In genomic region chr13:27962128-27962841, GRCh38 we compare ENCODE assay signal across 1 cellular context.
TF ChIP-seq lines count a peak whose summit lies in the region.

No MANE protein-coding gene starts in this region.

TF ChIP-seq in HepG2, 621 proteins besides CTCF, POLR2A, EP300 and RAD21 (continued from another document and continues in another):
- no peak for TF ChIP-seq IRX3 (CRISPR knock-in tag; IDR thresholded peaks at IDR 0.05; ENCODE audit: borderline replicate concordance, low read depth)
- no peak for TF ChIP-seq ZFP36 (IDR thresholded peaks at IDR 0.05; ENCODE audit: borderline replicate concordance, low read depth, low read length, partially characterized antibody)
- no peak for TF ChIP-seq RFXAP (CRISPR knock-in tag; IDR thresholded peaks at IDR 0.05; ENCODE audit: borderline replicate concordance)
- no peak for TF ChIP-seq GFI1 (CRISPR knock-in tag; IDR thresholded peaks at IDR 0.05; ENCODE audit: borderline replicate concordance)
- no peak for TF ChIP-seq FOXJ3 (CRISPR knock-in tag; IDR thresholded peaks at IDR 0.05; ENCODE audit: borderline replicate concordance)
- TF ChIP-seq, protein P1, sequence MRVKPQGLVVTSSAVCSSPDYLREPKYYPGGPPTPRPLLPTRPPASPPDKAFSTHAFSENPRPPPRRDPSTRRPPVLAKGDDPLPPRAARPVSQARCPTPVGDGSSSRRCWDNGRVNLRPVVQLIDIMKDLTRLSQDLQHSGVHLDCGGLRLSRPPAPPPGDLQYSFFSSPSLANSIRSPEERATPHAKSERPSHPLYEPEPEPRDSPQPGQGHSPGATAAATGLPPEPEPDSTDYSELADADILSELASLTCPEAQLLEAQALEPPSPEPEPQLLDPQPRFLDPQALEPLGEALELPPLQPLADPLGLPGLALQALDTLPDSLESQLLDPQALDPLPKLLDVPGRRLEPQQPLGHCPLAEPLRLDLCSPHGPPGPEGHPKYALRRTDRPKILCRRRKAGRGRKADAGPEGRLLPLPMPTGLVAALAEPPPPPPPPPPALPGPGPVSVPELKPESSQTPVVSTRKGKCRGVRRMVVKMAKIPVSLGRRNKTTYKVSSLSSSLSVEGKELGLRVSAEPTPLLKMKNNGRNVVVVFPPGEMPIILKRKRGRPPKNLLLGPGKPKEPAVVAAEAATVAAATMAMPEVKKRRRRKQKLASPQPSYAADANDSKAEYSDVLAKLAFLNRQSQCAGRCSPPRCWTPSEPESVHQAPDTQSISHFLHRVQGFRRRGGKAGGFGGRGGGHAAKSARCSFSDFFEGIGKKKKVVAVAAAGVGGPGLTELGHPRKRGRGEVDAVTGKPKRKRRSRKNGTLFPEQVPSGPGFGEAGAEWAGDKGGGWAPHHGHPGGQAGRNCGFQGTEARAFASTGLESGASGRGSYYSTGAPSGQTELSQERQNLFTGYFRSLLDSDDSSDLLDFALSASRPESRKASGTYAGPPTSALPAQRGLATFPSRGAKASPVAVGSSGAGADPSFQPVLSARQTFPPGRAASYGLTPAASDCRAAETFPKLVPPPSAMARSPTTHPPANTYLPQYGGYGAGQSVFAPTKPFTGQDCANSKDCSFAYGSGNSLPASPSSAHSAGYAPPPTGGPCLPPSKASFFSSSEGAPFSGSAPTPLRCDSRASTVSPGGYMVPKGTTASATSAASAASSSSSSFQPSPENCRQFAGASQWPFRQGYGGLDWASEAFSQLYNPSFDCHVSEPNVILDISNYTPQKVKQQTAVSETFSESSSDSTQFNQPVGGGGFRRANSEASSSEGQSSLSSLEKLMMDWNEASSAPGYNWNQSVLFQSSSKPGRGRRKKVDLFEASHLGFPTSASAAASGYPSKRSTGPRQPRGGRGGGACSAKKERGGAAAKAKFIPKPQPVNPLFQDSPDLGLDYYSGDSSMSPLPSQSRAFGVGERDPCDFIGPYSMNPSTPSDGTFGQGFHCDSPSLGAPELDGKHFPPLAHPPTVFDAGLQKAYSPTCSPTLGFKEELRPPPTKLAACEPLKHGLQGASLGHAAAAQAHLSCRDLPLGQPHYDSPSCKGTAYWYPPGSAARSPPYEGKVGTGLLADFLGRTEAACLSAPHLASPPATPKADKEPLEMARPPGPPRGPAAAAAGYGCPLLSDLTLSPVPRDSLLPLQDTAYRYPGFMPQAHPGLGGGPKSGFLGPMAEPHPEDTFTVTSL (CRISPR knock-in tag; IDR thresholded peaks at IDR 0.05; ENCODE audit: borderline replicate concordance), result no peak
- TF ChIP-seq CBX2 (IDR thresholded peaks at IDR 0.05; ENCODE audit: low read depth, low read length), result 0 out of 2 replicates have a peak, but pooled peaks have one; percentile 61
- no peak for TF ChIP-seq CBX2 (CRISPR knock-in tag; IDR thresholded peaks at IDR 0.05; ENCODE audit: low read depth)
- TF ChIP-seq HNF4G (IDR thresholded peaks at IDR 0.05; ENCODE audit: borderline replicate concordance, low read depth, low read length), result peak; percentile 30; the same call in 1 of the 2 replicates
- no peak for TF ChIP-seq HNF4G (CRISPR knock-in tag; IDR thresholded peaks at IDR 0.05; ENCODE audit: borderline replicate concordance, low read depth)
- TF ChIP-seq ZBTB38 (CRISPR knock-in tag; IDR thresholded peaks at IDR 0.05), result 0 out of 2 replicates have a peak, but pooled peaks have one; percentile 22
- TF ChIP-seq ZNF703 (CRISPR knock-in tag; IDR thresholded peaks at IDR 0.05; ENCODE audit: borderline replicate concordance), result no peak
- TF ChIP-seq SMAD1 (CRISPR knock-in tag; IDR thresholded peaks at IDR 0.05; ENCODE audit: borderline replicate concordance, low read depth), result no peak
- TF ChIP-seq, protein P2, sequence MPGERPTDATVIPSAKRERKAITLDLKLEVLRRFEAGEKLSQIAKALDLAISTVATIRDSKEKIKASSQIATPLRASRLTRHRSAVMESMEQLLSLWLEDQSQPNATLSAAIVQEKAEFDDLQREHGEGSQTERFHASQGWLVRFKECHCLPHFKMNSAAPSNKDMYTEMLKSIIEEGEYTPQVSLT (CRISPR knock-in tag; IDR thresholded peaks at IDR 0.05; ENCODE audit: borderline replicate concordance, low read depth), result no peak
- TF ChIP-seq, protein P3, sequence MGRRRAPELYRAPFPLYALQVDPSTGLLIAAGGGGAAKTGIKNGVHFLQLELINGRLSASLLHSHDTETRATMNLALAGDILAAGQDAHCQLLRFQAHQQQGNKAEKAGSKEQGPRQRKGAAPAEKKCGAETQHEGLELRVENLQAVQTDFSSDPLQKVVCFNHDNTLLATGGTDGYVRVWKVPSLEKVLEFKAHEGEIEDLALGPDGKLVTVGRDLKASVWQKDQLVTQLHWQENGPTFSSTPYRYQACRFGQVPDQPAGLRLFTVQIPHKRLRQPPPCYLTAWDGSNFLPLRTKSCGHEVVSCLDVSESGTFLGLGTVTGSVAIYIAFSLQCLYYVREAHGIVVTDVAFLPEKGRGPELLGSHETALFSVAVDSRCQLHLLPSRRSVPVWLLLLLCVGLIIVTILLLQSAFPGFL (CRISPR knock-in tag; IDR thresholded peaks at IDR 0.05), result no peak
- TF ChIP-seq ZNF543 (CRISPR knock-in tag; IDR thresholded peaks at IDR 0.05), result no peak
- no peak for TF ChIP-seq TOPORS (CRISPR knock-in tag; IDR thresholded peaks at IDR 0.05)
- peak; percentile 47; the same call in 1 of the 2 replicates for TF ChIP-seq BRD4 (CRISPR knock-in tag; IDR thresholded peaks at IDR 0.05)
- TF ChIP-seq POGZ (CRISPR knock-in tag; IDR thresholded peaks at IDR 0.05), result no peak
- TF ChIP-seq MAZ (IDR thresholded peaks at IDR 0.05; ENCODE audit: borderline replicate concordance, low read depth, low read length), result no peak
- TF ChIP-seq MAZ (CRISPR knock-in tag; IDR thresholded peaks at IDR 0.05; ENCODE audit: low read depth), result no peak
- TF ChIP-seq FOXO4 (CRISPR knock-in tag; conservative IDR thresholded peaks at IDR 0.05), result no peak
- TF ChIP-seq SALL1 (CRISPR knock-in tag; IDR thresholded peaks at IDR 0.05), result peak; percentile 57
- no peak for TF ChIP-seq PLSCR1 (CRISPR knock-in tag; IDR thresholded peaks at IDR 0.05; ENCODE audit: borderline replicate concordance)
- TF ChIP-seq U2AF1 (optimal IDR thresholded peaks at IDR 0.05; ENCODE audit: low read depth, low read length), result no peak
- peak; percentile 29; the same call in 1 of the 2 replicates for TF ChIP-seq ZBTB7A (CRISPR knock-in tag; IDR thresholded peaks at IDR 0.05)
- no peak for TF ChIP-seq ZNF253 (CRISPR knock-in tag; IDR thresholded peaks at IDR 0.05; ENCODE audit: borderline replicate concordance)
- TF ChIP-seq, protein P4, sequence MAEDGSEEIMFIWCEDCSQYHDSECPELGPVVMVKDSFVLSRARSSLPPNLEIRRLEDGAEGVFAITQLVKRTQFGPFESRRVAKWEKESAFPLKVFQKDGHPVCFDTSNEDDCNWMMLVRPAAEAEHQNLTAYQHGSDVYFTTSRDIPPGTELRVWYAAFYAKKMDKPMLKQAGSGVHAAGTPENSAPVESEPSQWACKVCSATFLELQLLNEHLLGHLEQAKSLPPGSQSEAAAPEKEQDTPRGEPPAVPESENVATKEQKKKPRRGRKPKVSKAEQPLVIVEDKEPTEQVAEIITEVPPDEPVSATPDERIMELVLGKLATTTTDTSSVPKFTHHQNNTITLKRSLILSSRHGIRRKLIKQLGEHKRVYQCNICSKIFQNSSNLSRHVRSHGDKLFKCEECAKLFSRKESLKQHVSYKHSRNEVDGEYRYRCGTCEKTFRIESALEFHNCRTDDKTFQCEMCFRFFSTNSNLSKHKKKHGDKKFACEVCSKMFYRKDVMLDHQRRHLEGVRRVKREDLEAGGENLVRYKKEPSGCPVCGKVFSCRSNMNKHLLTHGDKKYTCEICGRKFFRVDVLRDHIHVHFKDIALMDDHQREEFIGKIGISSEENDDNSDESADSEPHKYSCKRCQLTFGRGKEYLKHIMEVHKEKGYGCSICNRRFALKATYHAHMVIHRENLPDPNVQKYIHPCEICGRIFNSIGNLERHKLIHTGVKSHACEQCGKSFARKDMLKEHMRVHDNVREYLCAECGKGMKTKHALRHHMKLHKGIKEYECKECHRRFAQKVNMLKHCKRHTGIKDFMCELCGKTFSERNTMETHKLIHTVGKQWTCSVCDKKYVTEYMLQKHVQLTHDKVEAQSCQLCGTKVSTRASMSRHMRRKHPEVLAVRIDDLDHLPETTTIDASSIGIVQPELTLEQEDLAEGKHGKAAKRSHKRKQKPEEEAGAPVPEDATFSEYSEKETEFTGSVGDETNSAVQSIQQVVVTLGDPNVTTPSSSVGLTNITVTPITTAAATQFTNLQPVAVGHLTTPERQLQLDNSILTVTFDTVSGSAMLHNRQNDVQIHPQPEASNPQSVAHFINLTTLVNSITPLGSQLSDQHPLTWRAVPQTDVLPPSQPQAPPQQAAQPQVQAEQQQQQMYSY (CRISPR knock-in tag; IDR thresholded peaks at IDR 0.05), result no peak
- TF ChIP-seq EHMT2 (IDR thresholded peaks at IDR 0.05; ENCODE audit: borderline replicate concordance, low read depth, low read length), result 0 out of 2 replicates have a peak, but pooled peaks have one; percentile 27
- TF ChIP-seq, protein P5, sequence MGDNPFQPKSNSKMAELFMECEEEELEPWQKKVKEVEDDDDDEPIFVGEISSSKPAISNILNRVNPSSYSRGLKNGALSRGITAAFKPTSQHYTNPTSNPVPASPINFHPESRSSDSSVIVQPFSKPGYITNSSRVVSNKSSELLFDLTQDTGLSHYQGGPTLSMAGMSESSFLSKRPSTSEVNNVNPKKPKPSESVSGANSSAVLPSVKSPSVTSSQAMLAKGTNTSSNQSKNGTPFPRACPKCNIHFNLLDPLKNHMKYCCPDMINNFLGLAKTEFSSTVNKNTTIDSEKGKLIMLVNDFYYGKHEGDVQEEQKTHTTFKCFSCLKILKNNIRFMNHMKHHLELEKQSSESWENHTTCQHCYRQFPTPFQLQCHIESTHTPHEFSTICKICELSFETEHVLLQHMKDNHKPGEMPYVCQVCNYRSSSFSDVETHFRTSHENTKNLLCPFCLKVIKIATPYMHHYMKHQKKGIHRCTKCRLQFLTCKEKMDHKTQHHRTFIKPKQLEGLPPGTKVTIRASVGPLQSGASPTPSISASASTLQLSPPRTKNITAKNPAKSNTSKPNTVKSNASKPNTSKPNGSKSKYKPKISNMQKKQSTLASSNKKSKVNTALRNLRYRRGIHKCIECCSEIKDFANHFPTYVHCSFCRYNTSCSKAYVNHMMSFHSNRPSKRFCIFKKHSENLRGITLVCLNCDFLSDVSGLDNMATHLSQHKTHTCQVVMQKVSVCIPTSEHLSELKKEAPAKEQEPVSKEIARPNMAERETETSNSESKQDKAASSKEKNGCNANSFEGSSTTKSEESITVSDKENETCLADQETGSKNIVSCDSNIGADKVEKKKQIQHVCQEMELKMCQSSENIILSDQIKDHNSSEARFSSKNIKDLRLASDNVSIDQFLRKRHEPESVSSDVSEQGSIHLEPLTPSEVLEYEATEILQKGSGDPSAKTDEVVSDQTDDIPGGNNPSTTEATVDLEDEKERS (CRISPR knock-in tag; IDR thresholded peaks at IDR 0.05), result peak; percentile 68; the same call in 1 of the 2 replicates
- no peak for TF ChIP-seq JDP2 (CRISPR knock-in tag; IDR thresholded peaks at IDR 0.05; ENCODE audit: borderline replicate concordance)
- TF ChIP-seq, protein P6, sequence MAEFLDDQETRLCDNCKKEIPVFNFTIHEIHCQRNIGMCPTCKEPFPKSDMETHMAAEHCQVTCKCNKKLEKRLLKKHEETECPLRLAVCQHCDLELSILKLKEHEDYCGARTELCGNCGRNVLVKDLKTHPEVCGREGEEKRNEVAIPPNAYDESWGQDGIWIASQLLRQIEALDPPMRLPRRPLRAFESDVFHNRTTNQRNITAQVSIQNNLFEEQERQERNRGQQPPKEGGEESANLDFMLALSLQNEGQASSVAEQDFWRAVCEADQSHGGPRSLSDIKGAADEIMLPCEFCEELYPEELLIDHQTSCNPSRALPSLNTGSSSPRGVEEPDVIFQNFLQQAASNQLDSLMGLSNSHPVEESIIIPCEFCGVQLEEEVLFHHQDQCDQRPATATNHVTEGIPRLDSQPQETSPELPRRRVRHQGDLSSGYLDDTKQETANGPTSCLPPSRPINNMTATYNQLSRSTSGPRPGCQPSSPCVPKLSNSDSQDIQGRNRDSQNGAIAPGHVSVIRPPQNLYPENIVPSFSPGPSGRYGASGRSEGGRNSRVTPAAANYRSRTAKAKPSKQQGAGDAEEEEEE (CRISPR knock-in tag; IDR thresholded peaks at IDR 0.05; ENCODE audit: borderline replicate concordance), result no peak
- 0 out of 2 replicates have a peak, but pooled peaks have one; percentile 48 for TF ChIP-seq ZNF644 (CRISPR knock-in tag; IDR thresholded peaks at IDR 0.05; ENCODE audit: low read depth)
- no peak for TF ChIP-seq FOXA3 (CRISPR knock-in tag; IDR thresholded peaks at IDR 0.05)
- 0 out of 2 replicates have a peak, but pooled peaks have one; percentile 30 for TF ChIP-seq ZMYM3 (CRISPR knock-in tag; IDR thresholded peaks at IDR 0.05)
- TF ChIP-seq PHF21A (CRISPR knock-in tag; IDR thresholded peaks at IDR 0.05), result no peak
- no peak for TF ChIP-seq NKX3-1 (CRISPR knock-in tag; IDR thresholded peaks at IDR 0.05)
- TF ChIP-seq RFXANK (CRISPR knock-in tag; IDR thresholded peaks at IDR 0.05), result no peak
- no peak for TF ChIP-seq ZNF224 (CRISPR knock-in tag; IDR thresholded peaks at IDR 0.05)
- TF ChIP-seq ZNF768 (CRISPR knock-in tag; IDR thresholded peaks at IDR 0.05), result no peak
- no peak for TF ChIP-seq SKI (IDR thresholded peaks at IDR 0.05; ENCODE audit: partially characterized antibody)
- TF ChIP-seq MAX (IDR thresholded peaks at IDR 0.05), result no peak
- TF ChIP-seq HNF4A (CRISPR knock-in tag; IDR thresholded peaks at IDR 0.05), result peak; percentile 37; the same call in 1 of the 2 replicates
- TF ChIP-seq, protein P7, sequence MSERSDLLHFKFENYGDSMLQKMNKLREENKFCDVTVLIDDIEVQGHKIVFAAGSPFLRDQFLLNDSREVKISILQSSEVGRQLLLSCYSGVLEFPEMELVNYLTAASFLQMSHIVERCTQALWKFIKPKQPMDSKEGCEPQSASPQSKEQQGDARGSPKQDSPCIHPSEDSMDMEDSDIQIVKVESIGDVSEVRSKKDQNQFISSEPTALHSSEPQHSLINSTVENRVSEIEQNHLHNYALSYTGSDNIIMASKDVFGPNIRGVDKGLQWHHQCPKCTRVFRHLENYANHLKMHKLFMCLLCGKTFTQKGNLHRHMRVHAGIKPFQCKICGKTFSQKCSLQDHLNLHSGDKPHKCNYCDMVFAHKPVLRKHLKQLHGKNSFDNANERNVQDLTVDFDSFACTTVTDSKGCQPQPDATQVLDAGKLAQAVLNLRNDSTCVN (CRISPR knock-in tag; IDR thresholded peaks at IDR 0.05; ENCODE audit: borderline replicate concordance), result no peak
- peak; percentile 59 for TF ChIP-seq ZFX (CRISPR knock-in tag; IDR thresholded peaks at IDR 0.05; ENCODE audit: low read depth)
